ENCODE assay signal across 1 cellular context in genomic region chr14:68886109-68886434, GRCh38.
TF ChIP-seq lines count a peak whose summit lies in the region.

No MANE protein-coding gene starts in this region.

TF ChIP-seq in SK-N-SH treated with all-trans-retinoic acid at 6 μM for 48 hours, 23 proteins besides CTCF, POLR2A, EP300 and RAD21 (continued from another document):
- TF ChIP-seq, protein P1, sequence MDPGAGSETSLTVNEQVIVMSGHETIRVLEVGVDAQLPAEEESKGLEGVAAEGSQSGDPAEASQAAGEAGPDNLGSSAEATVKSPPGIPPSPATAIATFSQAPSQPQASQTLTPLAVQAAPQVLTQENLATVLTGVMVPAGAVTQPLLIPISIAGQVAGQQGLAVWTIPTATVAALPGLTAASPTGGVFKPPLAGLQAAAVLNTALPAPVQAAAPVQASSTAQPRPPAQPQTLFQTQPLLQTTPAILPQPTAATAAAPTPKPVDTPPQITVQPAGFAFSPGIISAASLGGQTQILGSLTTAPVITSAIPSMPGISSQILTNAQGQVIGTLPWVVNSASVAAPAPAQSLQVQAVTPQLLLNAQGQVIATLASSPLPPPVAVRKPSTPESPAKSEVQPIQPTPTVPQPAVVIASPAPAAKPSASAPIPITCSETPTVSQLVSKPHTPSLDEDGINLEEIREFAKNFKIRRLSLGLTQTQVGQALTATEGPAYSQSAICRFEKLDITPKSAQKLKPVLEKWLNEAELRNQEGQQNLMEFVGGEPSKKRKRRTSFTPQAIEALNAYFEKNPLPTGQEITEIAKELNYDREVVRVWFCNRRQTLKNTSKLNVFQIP (CRISPR knock-in tag; IDR thresholded peaks at IDR 0.05; ENCODE audit: borderline replicate concordance, low read depth), result no peak
- TF ChIP-seq CSDC2 (CRISPR knock-in tag; IDR thresholded peaks at IDR 0.05), result no peak
- TF ChIP-seq, protein P2, sequence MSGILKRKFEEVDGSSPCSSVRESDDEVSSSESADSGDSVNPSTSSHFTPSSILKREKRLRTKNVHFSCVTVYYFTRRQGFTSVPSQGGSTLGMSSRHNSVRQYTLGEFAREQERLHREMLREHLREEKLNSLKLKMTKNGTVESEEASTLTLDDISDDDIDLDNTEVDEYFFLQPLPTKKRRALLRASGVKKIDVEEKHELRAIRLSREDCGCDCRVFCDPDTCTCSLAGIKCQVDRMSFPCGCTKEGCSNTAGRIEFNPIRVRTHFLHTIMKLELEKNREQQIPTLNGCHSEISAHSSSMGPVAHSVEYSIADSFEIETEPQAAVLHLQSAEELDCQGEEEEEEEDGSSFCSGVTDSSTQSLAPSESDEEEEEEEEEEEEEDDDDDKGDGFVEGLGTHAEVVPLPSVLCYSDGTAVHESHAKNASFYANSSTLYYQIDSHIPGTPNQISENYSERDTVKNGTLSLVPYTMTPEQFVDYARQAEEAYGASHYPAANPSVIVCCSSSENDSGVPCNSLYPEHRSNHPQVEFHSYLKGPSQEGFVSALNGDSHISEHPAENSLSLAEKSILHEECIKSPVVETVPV (CRISPR knock-in tag; IDR thresholded peaks at IDR 0.05), result no peak
- TF ChIP-seq ESRRG (CRISPR knock-in tag; IDR thresholded peaks at IDR 0.05), result no peak
- TF ChIP-seq RARB (CRISPR knock-in tag; IDR thresholded peaks at IDR 0.05), result no peak
- no peak for TF ChIP-seq TSHZ2 (CRISPR knock-in tag; IDR thresholded peaks at IDR 0.05)
- no peak for TF ChIP-seq ARNTL (CRISPR knock-in tag; IDR thresholded peaks at IDR 0.05; ENCODE audit: borderline replicate concordance, low read depth)
- TF ChIP-seq SNAI2 (CRISPR knock-in tag; IDR thresholded peaks at IDR 0.05), result no peak
- TF ChIP-seq, protein P3, sequence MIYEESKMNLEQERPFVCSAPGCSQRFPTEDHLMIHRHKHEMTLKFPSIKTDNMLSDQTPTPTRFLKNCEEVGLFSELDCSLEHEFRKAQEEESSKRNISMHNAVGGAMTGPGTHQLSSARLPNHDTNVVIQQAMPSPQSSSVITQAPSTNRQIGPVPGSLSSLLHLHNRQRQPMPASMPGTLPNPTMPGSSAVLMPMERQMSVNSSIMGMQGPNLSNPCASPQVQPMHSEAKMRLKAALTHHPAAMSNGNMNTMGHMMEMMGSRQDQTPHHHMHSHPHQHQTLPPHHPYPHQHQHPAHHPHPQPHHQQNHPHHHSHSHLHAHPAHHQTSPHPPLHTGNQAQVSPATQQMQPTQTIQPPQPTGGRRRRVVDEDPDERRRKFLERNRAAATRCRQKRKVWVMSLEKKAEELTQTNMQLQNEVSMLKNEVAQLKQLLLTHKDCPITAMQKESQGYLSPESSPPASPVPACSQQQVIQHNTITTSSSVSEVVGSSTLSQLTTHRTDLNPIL (CRISPR knock-in tag; IDR thresholded peaks at IDR 0.05; ENCODE audit: low read depth), result no peak
- TF ChIP-seq TCF4 (CRISPR knock-in tag; IDR thresholded peaks at IDR 0.05; ENCODE audit: borderline replicate concordance), result no peak
- TF ChIP-seq ISL1 (CRISPR knock-in tag; IDR thresholded peaks at IDR 0.05), result no peak
- no peak for TF ChIP-seq ZFP3 (CRISPR knock-in tag; IDR thresholded peaks at IDR 0.05)
- no peak for TF ChIP-seq ZFP30 (CRISPR knock-in tag; IDR thresholded peaks at IDR 0.05)
- TF ChIP-seq, protein P4, sequence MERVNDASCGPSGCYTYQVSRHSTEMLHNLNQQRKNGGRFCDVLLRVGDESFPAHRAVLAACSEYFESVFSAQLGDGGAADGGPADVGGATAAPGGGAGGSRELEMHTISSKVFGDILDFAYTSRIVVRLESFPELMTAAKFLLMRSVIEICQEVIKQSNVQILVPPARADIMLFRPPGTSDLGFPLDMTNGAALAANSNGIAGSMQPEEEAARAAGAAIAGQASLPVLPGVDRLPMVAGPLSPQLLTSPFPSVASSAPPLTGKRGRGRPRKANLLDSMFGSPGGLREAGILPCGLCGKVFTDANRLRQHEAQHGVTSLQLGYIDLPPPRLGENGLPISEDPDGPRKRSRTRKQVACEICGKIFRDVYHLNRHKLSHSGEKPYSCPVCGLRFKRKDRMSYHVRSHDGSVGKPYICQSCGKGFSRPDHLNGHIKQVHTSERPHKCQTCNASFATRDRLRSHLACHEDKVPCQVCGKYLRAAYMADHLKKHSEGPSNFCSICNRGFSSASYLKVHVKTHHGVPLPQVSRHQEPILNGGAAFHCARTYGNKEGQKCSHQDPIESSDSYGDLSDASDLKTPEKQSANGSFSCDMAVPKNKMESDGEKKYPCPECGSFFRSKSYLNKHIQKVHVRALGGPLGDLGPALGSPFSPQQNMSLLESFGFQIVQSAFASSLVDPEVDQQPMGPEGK (CRISPR knock-in tag; IDR thresholded peaks at IDR 0.05; ENCODE audit: borderline replicate concordance), result no peak
- TF ChIP-seq ZNF8 (CRISPR knock-in tag; IDR thresholded peaks at IDR 0.05), result no peak
- no peak for TF ChIP-seq OSR1 (CRISPR knock-in tag; IDR thresholded peaks at IDR 0.05)
- no peak for TF ChIP-seq ZC3H10 (CRISPR knock-in tag; IDR thresholded peaks at IDR 0.05)
- no peak for TF ChIP-seq TOX (CRISPR knock-in tag; IDR thresholded peaks at IDR 0.05; ENCODE audit: borderline replicate concordance)
- TF ChIP-seq ZNF565 (CRISPR knock-in tag; conservative IDR thresholded peaks at IDR 0.05; ENCODE audit: low read depth), result no peak
